ENCODE assay signal across 1 cellular context in genomic region chr10:43843331-43844101, GRCh38.
TF ChIP-seq lines count a peak whose summit lies in the region.

No MANE protein-coding gene starts in this region.

TF ChIP-seq in IMR-90, 13 proteins besides CTCF, POLR2A, EP300 and RAD21:
- TF ChIP-seq USF2 (IDR thresholded peaks at IDR 0.05; ENCODE audit: low read depth, low read length) (peak; percentile 41; the same call in 1 of the 2 replicates), FOS (IDR thresholded peaks at IDR 0.05; ENCODE audit: low read depth, low read length) (peak; percentile 77), MAZ (IDR thresholded peaks at IDR 0.05; ENCODE audit: borderline replicate concordance, low read depth, low read length) (peak; percentile 77; the same call in 1 of the 2 replicates), RCOR1 (IDR thresholded peaks at IDR 0.05; ENCODE audit: insufficient replicate concordance, low read length) (peak; percentile 31), CEBPB (IDR thresholded peaks at IDR 0.05; ENCODE audit: low read depth, low read length) (peak; percentile 96), SMC3 (IDR thresholded peaks at IDR 0.05; ENCODE audit: low read depth, low read length) (peak; percentile 6; the same call in 1 of the 2 replicates), BHLHE40 (IDR thresholded peaks at IDR 0.05; ENCODE audit: low read depth, low read length) (peak; percentile 21; the same call in 1 of the 2 replicates), MAFK (IDR thresholded peaks at IDR 0.05; ENCODE audit: low read depth, low read length) (no peak)
- TF ChIP-seq, protein P1, sequence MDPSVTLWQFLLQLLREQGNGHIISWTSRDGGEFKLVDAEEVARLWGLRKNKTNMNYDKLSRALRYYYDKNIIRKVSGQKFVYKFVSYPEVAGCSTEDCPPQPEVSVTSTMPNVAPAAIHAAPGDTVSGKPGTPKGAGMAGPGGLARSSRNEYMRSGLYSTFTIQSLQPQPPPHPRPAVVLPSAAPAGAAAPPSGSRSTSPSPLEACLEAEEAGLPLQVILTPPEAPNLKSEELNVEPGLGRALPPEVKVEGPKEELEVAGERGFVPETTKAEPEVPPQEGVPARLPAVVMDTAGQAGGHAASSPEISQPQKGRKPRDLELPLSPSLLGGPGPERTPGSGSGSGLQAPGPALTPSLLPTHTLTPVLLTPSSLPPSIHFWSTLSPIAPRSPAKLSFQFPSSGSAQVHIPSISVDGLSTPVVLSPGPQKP (IDR thresholded peaks at IDR 0.05; ENCODE audit: borderline replicate concordance, low read depth, low read length): no peak
